In the genomic region with DNA sequence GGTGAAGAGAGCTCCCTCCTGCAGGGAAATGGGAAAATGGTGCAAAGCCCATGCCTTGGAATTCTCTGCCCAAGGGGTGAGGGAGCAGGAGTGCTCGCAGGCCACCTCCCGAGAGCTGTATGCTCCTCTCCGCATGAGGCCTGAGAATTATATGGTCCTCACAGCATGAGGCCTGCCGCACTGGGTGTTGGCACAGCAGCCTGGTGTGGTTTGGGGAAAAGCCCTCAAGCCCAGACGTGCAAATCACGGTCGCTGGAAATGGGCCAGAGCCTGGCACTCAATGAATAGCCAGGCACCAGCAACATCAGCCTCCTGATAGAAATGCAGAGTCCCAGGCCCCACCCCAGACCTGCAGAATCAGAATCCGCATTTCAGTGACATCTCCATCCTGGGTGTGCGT, we compare ENCODE assay signal across 27 cellular contexts.
A peak's percentile ranks its signal among the peaks of the same experiment; 100 is the strongest.
DNase-seq lines count a peak whose midpoint lies in the region; ATAC-seq and TF ChIP-seq lines count a peak whose summit lies in the region.
"Had no signal": no experiment of that assay in that cellular context is flagged by ENCODE, and none has a peak within 500 bp of the region (broad histone marks: within the 10 kb centered on the region; RNA-seq: fewer than 3 reads in every experiment).

No MANE protein-coding gene starts in this region.

- H3K27me3 ChIP-seq in AG04450 (ENCODE audit: control insufficient read depth, insufficient read depth, low read length) = no peaks in the 10 kb centered on the region
- no peaks in the 10 kb centered on the region for H3K27me3 ChIP-seq in fibroblast of lung (ENCODE audit: control insufficient read depth, insufficient read depth, low read length)
- peaks cover 47% of the 10 kb centered on the region for H3K27me3 ChIP-seq in osteoblast (ENCODE audit: insufficient read depth, low read length)
- H3K27me3 ChIP-seq: SJCRH30 had no signal

- H3K9me3 Mint-ChIP-seq in HFFc6 (peaks cover 14% of the 10 kb centered on the region), mesothelial cell of epicardium (peaks cover 9% of the 10 kb centered on the region)

- no peak overlapping the region for H3K9ac ChIP-seq in fibroblast of lung (ENCODE audit: insufficient read depth, low read length)
- H3K9ac ChIP-seq: BLaER1 treated with 17β-estradiol and CSF1 and Interleukin-3, amounts not matched to agents 10 nM and 100 nM; KMS-11 had no signal

- peaks cover 11% of the 10 kb centered on the region for H3K27me3 Mint-ChIP-seq in HFFc6 (ENCODE audit: insufficient read depth)
- H3K27me3 Mint-ChIP-seq in mesothelial cell of epicardium (ENCODE audit: low read depth) = peaks cover 35% of the 10 kb centered on the region

- H3K36me3 ChIP-seq in fibroblast of lung (ENCODE audit: control insufficient read depth, insufficient read depth, low read length) (no peaks in the 10 kb centered on the region), osteoblast (ENCODE audit: insufficient read depth, low read length) (no peaks in the 10 kb centered on the region)
- H3K36me3 ChIP-seq: BLaER1 treated with 17β-estradiol and CSF1 and Interleukin-3, amounts not matched to agents 10 nM and 100 nM; SJCRH30 had no signal

- H2AFZ ChIP-seq in fibroblast of lung (ENCODE audit: low read length) (no peak overlapping the region), osteoblast (ENCODE audit: low read length) (no peak overlapping the region)

- H3K27ac ChIP-seq in AG04450 (ENCODE audit: low read depth, low read length) (peak overlapping the region; percentile 88), fibroblast of lung (ENCODE audit: insufficient read depth, low read length) (peak overlapping the region; percentile 90), osteoblast (ENCODE audit: low read depth, low read length) (no peak overlapping the region)
- H3K27ac ChIP-seq: BLaER1 treated with 17β-estradiol and CSF1 and Interleukin-3, amounts not matched to agents 10 nM and 100 nM; KMS-11; SJCRH30 had no signal

- H3K4me1 ChIP-seq in fibroblast of lung (ENCODE audit: control insufficient read depth, extremely low read depth, insufficient read depth, low read length) (peaks cover 18% of the 10 kb centered on the region), osteoblast (ENCODE audit: insufficient read depth, low read length) (no peaks in the 10 kb centered on the region)
- H3K4me1 ChIP-seq: BLaER1 treated with 17β-estradiol and CSF1 and Interleukin-3, amounts not matched to agents 10 nM and 100 nM had no signal

- no peaks in the 10 kb centered on the region for H4K20me1 ChIP-seq in fibroblast of lung (ENCODE audit: control insufficient read depth, extremely low read depth, insufficient read depth, low read length)
- H4K20me1 ChIP-seq in osteoblast (ENCODE audit: insufficient read depth, low read length) = no peaks in the 10 kb centered on the region
- H4K20me1 ChIP-seq: BLaER1 treated with 17β-estradiol and CSF1 and Interleukin-3, amounts not matched to agents 10 nM and 100 nM had no signal

- H3K4me3 Mint-ChIP-seq in HFFc6 = peak overlapping the region; percentile 77; the same call in 1 of the 2 replicates
- H3K4me3 Mint-ChIP-seq in mesothelial cell of epicardium = no peak overlapping the region
- H3K4me3 Mint-ChIP-seq: CD4-positive, alpha-beta T cell; IgD-negative memory B cell; T-cell had no signal

- POLR2A ChIA-PET in AG04450 (lab: Yijun Ruan, JAX) = interaction anchor here (0.6 to 1.5 kb wide), 3 partner anchors 11 to 156 kb away, joined by 3 read pairs; a partner anchor contains a TSS

- no peak for ATAC-seq in HG03039 (IDR thresholded peaks at IDR 0.05; ENCODE audit: unreplicated experiment)
- ATAC-seq: PC-3, Right ventricle myocardium inferior, T-cell had no signal

- no peak overlapping the region for H3K4me2 ChIP-seq in fibroblast of lung (ENCODE audit: extremely low read depth, insufficient read depth, low read length)
- H3K4me2 ChIP-seq in osteoblast (ENCODE audit: insufficient read depth, low read length) = no peak overlapping the region
- H3K4me2 ChIP-seq: BLaER1 treated with 17β-estradiol and CSF1 and Interleukin-3, amounts not matched to agents 10 nM and 100 nM; KMS-11 had no signal

- H3K4me3 ChIP-seq in AG04450 (ENCODE audit: low read depth, low read length) (no peak overlapping the region), fibroblast of lung (replicated peaks in 1 of 4; ENCODE audit: control extremely low read depth in 1 of 4, insufficient read depth in 1 of 4, low read depth in 3 of 4, low read length in 4 of 4) (no peak overlapping the region), osteoblast (ENCODE audit: insufficient read depth, low read length) (no peak overlapping the region)
- H3K4me3 ChIP-seq: BLaER1 treated with 17β-estradiol and CSF1 and Interleukin-3, amounts not matched to agents 10 nM and 100 nM; SJCRH30 had no signal

- no peaks in the 10 kb centered on the region for H3K79me2 ChIP-seq in fibroblast of lung (ENCODE audit: control insufficient read depth, insufficient read depth, low read length)
- no peaks in the 10 kb centered on the region for H3K79me2 ChIP-seq in osteoblast (ENCODE audit: insufficient read depth, low read length)

- H3K9me3 ChIP-seq in AG04450 (ENCODE audit: control insufficient read depth, insufficient read depth, low read length) = peaks cover 10% of the 10 kb centered on the region
- H3K9me3 ChIP-seq in fibroblast of lung (ENCODE audit: control insufficient read depth, insufficient read depth, low read depth, low read length) = no peaks in the 10 kb centered on the region
- H3K9me3 ChIP-seq in osteoblast (ENCODE audit: low read depth, low read length) = peaks cover 6% of the 10 kb centered on the region
- H3K9me3 ChIP-seq: SJCRH30 had no signal

- CTCF ChIA-PET in AG04450 (lab: Charles Lee) = interaction anchor here (0.5 kb wide), 1 partner anchor 17 kb away, joined by 3 read pairs; no protein-coding TSS in a partner anchor

- peaks cover 88% of the 10 kb centered on the region for H3K4me1 Mint-ChIP-seq in HFFc6 (ENCODE audit: low read depth)
- peaks cover 29% of the 10 kb centered on the region for H3K4me1 Mint-ChIP-seq in mesothelial cell of epicardium
- H3K4me1 Mint-ChIP-seq: IgD-negative memory B cell, T-cell had no signal

- no peak for DNase-seq in AG04450 (ENCODE audit: low read depth, low spot score)
- DNase-seq in HFFc6 = no peak
- DNase-seq in RPMI7951 (ENCODE audit: low read depth) = peak; percentile 68
- no peak for DNase-seq in fibroblast of lung (ENCODE audit: low read depth in 2 of 2)
- DNase-seq in osteoblast (ENCODE audit: insufficient read length, low spot score, missing footprints) = no peak
- DNase-seq in mesothelial cell of epicardium (ENCODE audit: low spot score in 2 of 2, unreplicated experiment in 2 of 2) = no peak
- DNase-seq in globus pallidus (ENCODE audit: low spot score) = no peak
- DNase-seq: AML-193; CD4-positive, alpha-beta T cell; DMS53; GOT3; NCI-H1105; NCI-H1436 treated with DMSO at 0.1 percent for 48 hours; NCI-H187 treated with DMSO at 0.1 percent for 48 hours; NCI-H2171 treated with DMSO at 0.1 percent for 48 hours; NCI-H345; NCI-H524; NCI-H774; NK-92 treated with Interleukin-12 subunit alpha and Interleukin-12 subunit beta, amount 100 ng/mL, for 24 hours; PC-3; T-cell had no signal

- H3K36me3 Mint-ChIP-seq in HFFc6 (ENCODE audit: low read depth) (peaks cover 19% of the 10 kb centered on the region), mesothelial cell of epicardium (no peaks in the 10 kb centered on the region)
- H3K36me3 Mint-ChIP-seq: IgD-negative memory B cell, T-cell had no signal

- H3K27ac Mint-ChIP-seq in HFFc6 (peak overlapping the region; percentile 99), mesothelial cell of epicardium (no peak overlapping the region)
- H3K27ac Mint-ChIP-seq: CD4-positive, alpha-beta T cell; IgD-negative memory B cell; T-cell had no signal

- no peak for TF ChIP-seq CTCF in AG04450 (IDR thresholded peaks at IDR 0.05; ENCODE audit: low read depth, low read length)
- no peak for TF ChIP-seq CTCF in HFFc6 (IDR thresholded peaks at IDR 0.05)
- TF ChIP-seq CTCF in fibroblast of lung (conservative IDR thresholded peaks at IDR 0.05 in 1 of 2, IDR thresholded peaks at IDR 0.05 in 1 of 2; ENCODE audit: low read depth in 1 of 2, low read length in 2 of 2) = no peak
- no peak for TF ChIP-seq CTCF in osteoblast (IDR thresholded peaks at IDR 0.05; ENCODE audit: extremely low read depth, low read depth, low read length)
- no peak for TF ChIP-seq CTCF in mesothelial cell of epicardium (IDR thresholded peaks at IDR 0.05; ENCODE audit: unreplicated experiment)
